In genomic region chr10:29826801-29827200, GRCh38 we compare ENCODE assay signal across 21 cellular contexts.
"Had no signal": no experiment of that assay in that cellular context is flagged by ENCODE, and none has a peak within 500 bp of the region (broad histone marks: within the 10 kb centered on the region; RNA-seq: fewer than 3 reads in every experiment).

No MANE protein-coding gene starts in this region.

- H3K27me3 ChIP-seq: body of pancreas, cardiac muscle cell, heart left ventricle, thyroid gland had no signal

- ATAC-seq: activated CD4-positive, CD25-positive, alpha-beta regulatory T cell treated with anti-CD3 and anti-CD28 coated beads, Interleukin-2, amount 50 U/mL, for 24 hours; activated CD8-positive, alpha-beta memory T cell treated with anti-CD3 and anti-CD28 coated beads, Interleukin-2, amount 10 ng/mL, durations not matched to agents 7 days and 5 days; activated CD8-positive, alpha-beta T cell treated with anti-CD3 and anti-CD28 coated beads for 36 hours; body of pancreas; heart left ventricle; left colon; stimulated activated naive CD8-positive, alpha-beta T cell treated with anti-CD3 and anti-CD28 coated beads, Interleukin-15, Interleukin-2, amounts not matched to agents 100 U/mL and 50 U/mL, for 24 hours had no signal

- H3K36me3 ChIP-seq: cardiac muscle cell, heart left ventricle, thyroid gland had no signal

- H3K36me3 Mint-ChIP-seq: activated CD8-positive, alpha-beta memory T cell treated with anti-CD3 and anti-CD28 coated beads, Interleukin-2, amount 10 ng/mL, durations not matched to agents 7 days and 5 days; naive B cell had no signal

- H3K27ac Mint-ChIP-seq: activated CD4-positive, alpha-beta T cell treated with anti-CD3 and anti-CD28 coated beads, Interleukin-2, amount 10 ng/mL, durations not matched to agents 24 days and 14 days; activated CD8-positive, alpha-beta memory T cell treated with anti-CD3 and anti-CD28 coated beads, Interleukin-2, amount 10 ng/mL, durations not matched to agents 7 days and 5 days; activated CD8-positive, alpha-beta T cell treated with anti-CD3 and anti-CD28 coated beads for 36 hours; naive B cell had no signal

- H3K27me3 Mint-ChIP-seq: activated CD8-positive, alpha-beta memory T cell treated with anti-CD3 and anti-CD28 coated beads, Interleukin-2, amount 10 ng/mL, durations not matched to agents 7 days and 5 days had no signal

- H3K4me1 Mint-ChIP-seq: naive B cell, neural crest cell had no signal

- H3K4me3 ChIP-seq: body of pancreas, cardiac muscle cell, heart left ventricle, thyroid gland had no signal

- H3K27ac ChIP-seq: body of pancreas, cardiac muscle cell, thyroid gland had no signal

- DNase-seq: activated CD4-positive, alpha-beta T cell treated with anti-CD3 and anti-CD28 coated beads, Interleukin-2, amount 10 ng/mL, durations not matched to agents 24 days and 14 days; activated CD8-positive, alpha-beta memory T cell treated with anti-CD3 and anti-CD28 coated beads, Interleukin-2, amount 10 ng/mL, durations not matched to agents 7 days and 5 days; activated CD8-positive, alpha-beta T cell treated with anti-CD3 and anti-CD28 coated beads for 36 hours; activated gamma-delta T cell; activated naive CD4-positive, alpha-beta T cell treated with anti-CD3 and anti-CD28 coated beads, Interleukin-2, amount 50 U/mL, for 16 hours; activated T-cell treated with anti-CD3 and anti-CD28 coated beads for 4 hours; anterior cingulate cortex; body of pancreas; effector memory CD4-positive, alpha-beta T cell; heart left ventricle; left colon; mesenchymal stem cell; naive B cell; retina; stimulated activated CD4-positive, alpha-beta T cell treated with anti-CD3 and anti-CD28 coated beads, Interleukin-4, amount 100 ng/mL, for 24 hours; stimulated activated naive CD8-positive, alpha-beta T cell treated with anti-CD3 and anti-CD28 coated beads, Interleukin-15, Interleukin-2, amounts not matched to agents 100 U/mL and 50 U/mL, for 24 hours; substantia nigra had no signal

- H3K4me1 ChIP-seq: body of pancreas had no signal

- H3K4me3 Mint-ChIP-seq: activated CD4-positive, alpha-beta T cell treated with anti-CD3 and anti-CD28 coated beads, Interleukin-2, amount 10 ng/mL, durations not matched to agents 24 days and 14 days; activated CD8-positive, alpha-beta memory T cell treated with anti-CD3 and anti-CD28 coated beads, Interleukin-2, amount 10 ng/mL, durations not matched to agents 7 days and 5 days; activated CD8-positive, alpha-beta T cell treated with anti-CD3 and anti-CD28 coated beads for 36 hours; naive B cell; neural crest cell had no signal

- H3K9me3 ChIP-seq: thyroid gland had no signal
